1 cellular context compared by ENCODE assay signal in the genomic region with DNA sequence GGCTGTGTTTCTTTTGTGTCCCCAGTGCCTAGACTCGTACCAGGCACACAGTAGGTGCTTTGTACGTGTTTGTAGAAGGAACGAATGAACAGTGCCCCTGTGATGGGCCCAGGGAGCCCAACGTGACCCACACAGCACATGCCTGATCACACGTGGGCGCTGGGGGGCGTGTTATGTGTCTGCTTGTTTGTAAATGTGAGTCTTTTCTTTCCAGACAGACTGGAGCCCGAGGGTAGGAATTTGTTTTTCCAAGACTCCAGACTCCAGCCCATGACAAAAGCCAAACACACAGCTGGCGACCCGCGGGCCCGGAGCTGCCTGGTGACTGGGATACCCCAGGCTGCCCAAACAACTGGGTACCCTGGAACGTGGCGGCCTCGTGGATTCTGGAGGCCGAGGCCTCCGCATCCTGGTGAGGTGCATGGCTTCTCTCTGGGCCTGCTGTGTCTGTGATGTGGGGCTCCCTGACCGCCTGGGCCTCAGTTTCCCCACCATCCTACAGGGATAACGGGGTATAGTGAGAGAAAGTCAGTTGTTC.
TF ChIP-seq lines count a peak whose summit lies in the region.

No MANE protein-coding gene starts in this region.

TF ChIP-seq in K562, 482 proteins besides CTCF, POLR2A, EP300 and RAD21 (continued from another document and continues in another):
- TF ChIP-seq, protein P1, sequence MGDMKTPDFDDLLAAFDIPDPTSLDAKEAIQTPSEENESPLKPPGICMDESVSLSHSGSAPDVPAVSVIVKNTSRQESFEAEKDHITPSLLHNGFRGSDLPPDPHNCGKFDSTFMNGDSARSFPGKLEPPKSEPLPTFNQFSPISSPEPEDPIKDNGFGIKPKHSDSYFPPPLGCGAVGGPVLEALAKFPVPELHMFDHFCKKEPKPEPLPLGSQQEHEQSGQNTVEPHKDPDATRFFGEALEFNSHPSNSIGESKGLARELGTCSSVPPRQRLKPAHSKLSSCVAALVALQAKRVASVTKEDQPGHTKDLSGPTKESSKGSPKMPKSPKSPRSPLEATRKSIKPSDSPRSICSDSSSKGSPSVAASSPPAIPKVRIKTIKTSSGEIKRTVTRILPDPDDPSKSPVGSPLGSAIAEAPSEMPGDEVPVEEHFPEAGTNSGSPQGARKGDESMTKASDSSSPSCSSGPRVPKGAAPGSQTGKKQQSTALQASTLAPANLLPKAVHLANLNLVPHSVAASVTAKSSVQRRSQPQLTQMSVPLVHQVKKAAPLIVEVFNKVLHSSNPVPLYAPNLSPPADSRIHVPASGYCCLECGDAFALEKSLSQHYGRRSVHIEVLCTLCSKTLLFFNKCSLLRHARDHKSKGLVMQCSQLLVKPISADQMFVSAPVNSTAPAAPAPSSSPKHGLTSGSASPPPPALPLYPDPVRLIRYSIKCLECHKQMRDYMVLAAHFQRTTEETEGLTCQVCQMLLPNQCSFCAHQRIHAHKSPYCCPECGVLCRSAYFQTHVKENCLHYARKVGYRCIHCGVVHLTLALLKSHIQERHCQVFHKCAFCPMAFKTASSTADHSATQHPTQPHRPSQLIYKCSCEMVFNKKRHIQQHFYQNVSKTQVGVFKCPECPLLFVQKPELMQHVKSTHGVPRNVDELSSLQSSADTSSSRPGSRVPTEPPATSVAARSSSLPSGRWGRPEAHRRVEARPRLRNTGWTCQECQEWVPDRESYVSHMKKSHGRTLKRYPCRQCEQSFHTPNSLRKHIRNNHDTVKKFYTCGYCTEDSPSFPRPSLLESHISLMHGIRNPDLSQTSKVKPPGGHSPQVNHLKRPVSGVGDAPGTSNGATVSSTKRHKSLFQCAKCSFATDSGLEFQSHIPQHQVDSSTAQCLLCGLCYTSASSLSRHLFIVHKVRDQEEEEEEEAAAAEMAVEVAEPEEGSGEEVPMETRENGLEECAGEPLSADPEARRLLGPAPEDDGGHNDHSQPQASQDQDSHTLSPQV (IDR thresholded peaks at IDR 0.05): peak; percentile 98
- TF ChIP-seq SAP30 (IDR thresholded peaks at IDR 0.05; ENCODE audit: borderline replicate concordance, insufficient read depth, low read depth, low read length, poor library complexity, severe bottlenecking) (no peak), JUNB (CRISPR knock-in tag; conservative IDR thresholded peaks at IDR 0.05) (no peak), TCF7 (IDR thresholded peaks at IDR 0.05; ENCODE audit: borderline replicate concordance) (no peak), ZBTB1 (CRISPR knock-in tag; IDR thresholded peaks at IDR 0.05; ENCODE audit: borderline replicate concordance, low read depth) (no peak; the same call in 1 of the 2 replicates), MYC (IDR thresholded peaks at IDR 0.05; ENCODE audit: low read depth, low read length) (peak; percentile 73), MYC (CRISPR knock-in tag; IDR thresholded peaks at IDR 0.05; ENCODE audit: borderline replicate concordance, low read depth) (peak; percentile 63; the same call in 1 of the 2 replicates), NCOR1 (IDR thresholded peaks at IDR 0.05) (no peak), BHLHE40 (IDR thresholded peaks at IDR 0.05; ENCODE audit: low read length) (peak; percentile 77), ZNF586 (CRISPR knock-in tag; conservative IDR thresholded peaks at IDR 0.05) (0 out of 2 replicates have a peak, but pooled peaks have one; percentile 49), CBX5 (IDR thresholded peaks at IDR 0.05; ENCODE audit: borderline replicate concordance, low read depth) (0 out of 2 replicates have a peak, but pooled peaks have one; percentile 7), SMARCA5 (IDR thresholded peaks at IDR 0.05) (peak; percentile 53; the same call in 1 of the 2 replicates), DNMT1 (IDR thresholded peaks at IDR 0.05) (no peak), ZNF3 (CRISPR knock-in tag; IDR thresholded peaks at IDR 0.05) (no peak), ETV5 (CRISPR knock-in tag; IDR thresholded peaks at IDR 0.05; ENCODE audit: low read depth) (no peak), JUND (IDR thresholded peaks at IDR 0.05; ENCODE audit: borderline replicate concordance, low read depth, low read length) (no peak), JUND (tag; IDR thresholded peaks at IDR 0.05; ENCODE audit: borderline replicate concordance, low read depth, low read length) (0 out of 3 replicates have a peak, but pooled peaks have one; percentile 47), ERF (CRISPR knock-in tag; IDR thresholded peaks at IDR 0.05) (peak; percentile 73; the same call in 1 of the 2 replicates), BACH1 (tag; IDR thresholded peaks at IDR 0.05) (0 out of 2 replicates have a peak, but pooled peaks have one; percentile 51), NFRKB (IDR thresholded peaks at IDR 0.05; ENCODE audit: low read depth) (peak; percentile 76), KLF13 (tag; IDR thresholded peaks at IDR 0.05; ENCODE audit: borderline replicate concordance, low read depth) (0 out of 2 replicates have a peak, but pooled peaks have one; percentile 31), NR4A1 (CRISPR knock-in tag; IDR thresholded peaks at IDR 0.05) (no peak), NR4A1 (tag; IDR thresholded peaks at IDR 0.05) (peak; percentile 72; the same call in 1 of the 2 replicates), KLF6 (CRISPR knock-in tag; IDR thresholded peaks at IDR 0.05; ENCODE audit: borderline replicate concordance) (peak; percentile 7; the same call in 1 of the 2 replicates), ZNF311 (CRISPR knock-in tag; IDR thresholded peaks at IDR 0.05) (peak; percentile 81), POLR3G (IDR thresholded peaks at IDR 0.05; ENCODE audit: extremely low read depth, insufficient read length, insufficient replicate concordance) (no peak), IFI16 (CRISPR knock-in tag; IDR thresholded peaks at IDR 0.05) (0 out of 2 replicates have a peak, but pooled peaks have one; percentile 18), HDGF (IDR thresholded peaks at IDR 0.05) (no peak), KAT7 (CRISPR knock-in tag; IDR thresholded peaks at IDR 0.05; ENCODE audit: borderline replicate concordance) (peak; percentile 19; the same call in 1 of the 2 replicates), ELF4 (CRISPR knock-in tag; IDR thresholded peaks at IDR 0.05) (no peak), KDM5B (IDR thresholded peaks at IDR 0.05; ENCODE audit: insufficient replicate concordance, low read depth, low read length) (peak; percentile 18)
- TF ChIP-seq, protein P2, sequence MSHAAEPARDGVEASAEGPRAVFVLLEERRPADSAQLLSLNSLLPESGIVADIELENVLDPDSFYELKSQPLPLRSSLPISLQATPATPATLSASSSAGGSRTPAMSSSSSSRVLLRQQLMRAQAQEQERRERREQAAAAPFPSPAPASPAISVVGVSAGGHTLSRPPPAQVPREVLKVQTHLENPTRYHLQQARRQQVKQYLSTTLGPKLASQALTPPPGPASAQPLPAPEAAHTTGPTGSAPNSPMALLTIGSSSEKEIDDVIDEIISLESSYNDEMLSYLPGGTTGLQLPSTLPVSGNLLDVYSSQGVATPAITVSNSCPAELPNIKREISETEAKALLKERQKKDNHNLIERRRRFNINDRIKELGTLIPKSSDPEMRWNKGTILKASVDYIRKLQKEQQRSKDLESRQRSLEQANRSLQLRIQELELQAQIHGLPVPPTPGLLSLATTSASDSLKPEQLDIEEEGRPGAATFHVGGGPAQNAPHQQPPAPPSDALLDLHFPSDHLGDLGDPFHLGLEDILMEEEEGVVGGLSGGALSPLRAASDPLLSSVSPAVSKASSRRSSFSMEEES (CRISPR knock-in tag; IDR thresholded peaks at IDR 0.05): peak; percentile 3; the same call in 1 of the 2 replicates
- TF ChIP-seq, protein P3, sequence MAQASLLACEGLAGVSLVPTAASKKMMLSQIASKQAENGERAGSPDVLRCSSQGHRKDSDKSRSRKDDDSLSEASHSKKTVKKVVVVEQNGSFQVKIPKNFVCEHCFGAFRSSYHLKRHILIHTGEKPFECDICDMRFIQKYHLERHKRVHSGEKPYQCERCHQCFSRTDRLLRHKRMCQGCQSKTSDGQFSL (CRISPR knock-in tag; IDR thresholded peaks at IDR 0.05): no peak
- TF ChIP-seq, protein P3 (tag; IDR thresholded peaks at IDR 0.05): 0 out of 4 replicates have a peak, but pooled peaks of 1 of the 2 experiments have one; percentile 30
- TF ChIP-seq, protein P4, sequence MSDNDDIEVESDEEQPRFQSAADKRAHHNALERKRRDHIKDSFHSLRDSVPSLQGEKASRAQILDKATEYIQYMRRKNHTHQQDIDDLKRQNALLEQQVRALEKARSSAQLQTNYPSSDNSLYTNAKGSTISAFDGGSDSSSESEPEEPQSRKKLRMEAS (CRISPR knock-in tag; IDR thresholded peaks at IDR 0.05): peak; percentile 85
- TF ChIP-seq, protein P5, sequence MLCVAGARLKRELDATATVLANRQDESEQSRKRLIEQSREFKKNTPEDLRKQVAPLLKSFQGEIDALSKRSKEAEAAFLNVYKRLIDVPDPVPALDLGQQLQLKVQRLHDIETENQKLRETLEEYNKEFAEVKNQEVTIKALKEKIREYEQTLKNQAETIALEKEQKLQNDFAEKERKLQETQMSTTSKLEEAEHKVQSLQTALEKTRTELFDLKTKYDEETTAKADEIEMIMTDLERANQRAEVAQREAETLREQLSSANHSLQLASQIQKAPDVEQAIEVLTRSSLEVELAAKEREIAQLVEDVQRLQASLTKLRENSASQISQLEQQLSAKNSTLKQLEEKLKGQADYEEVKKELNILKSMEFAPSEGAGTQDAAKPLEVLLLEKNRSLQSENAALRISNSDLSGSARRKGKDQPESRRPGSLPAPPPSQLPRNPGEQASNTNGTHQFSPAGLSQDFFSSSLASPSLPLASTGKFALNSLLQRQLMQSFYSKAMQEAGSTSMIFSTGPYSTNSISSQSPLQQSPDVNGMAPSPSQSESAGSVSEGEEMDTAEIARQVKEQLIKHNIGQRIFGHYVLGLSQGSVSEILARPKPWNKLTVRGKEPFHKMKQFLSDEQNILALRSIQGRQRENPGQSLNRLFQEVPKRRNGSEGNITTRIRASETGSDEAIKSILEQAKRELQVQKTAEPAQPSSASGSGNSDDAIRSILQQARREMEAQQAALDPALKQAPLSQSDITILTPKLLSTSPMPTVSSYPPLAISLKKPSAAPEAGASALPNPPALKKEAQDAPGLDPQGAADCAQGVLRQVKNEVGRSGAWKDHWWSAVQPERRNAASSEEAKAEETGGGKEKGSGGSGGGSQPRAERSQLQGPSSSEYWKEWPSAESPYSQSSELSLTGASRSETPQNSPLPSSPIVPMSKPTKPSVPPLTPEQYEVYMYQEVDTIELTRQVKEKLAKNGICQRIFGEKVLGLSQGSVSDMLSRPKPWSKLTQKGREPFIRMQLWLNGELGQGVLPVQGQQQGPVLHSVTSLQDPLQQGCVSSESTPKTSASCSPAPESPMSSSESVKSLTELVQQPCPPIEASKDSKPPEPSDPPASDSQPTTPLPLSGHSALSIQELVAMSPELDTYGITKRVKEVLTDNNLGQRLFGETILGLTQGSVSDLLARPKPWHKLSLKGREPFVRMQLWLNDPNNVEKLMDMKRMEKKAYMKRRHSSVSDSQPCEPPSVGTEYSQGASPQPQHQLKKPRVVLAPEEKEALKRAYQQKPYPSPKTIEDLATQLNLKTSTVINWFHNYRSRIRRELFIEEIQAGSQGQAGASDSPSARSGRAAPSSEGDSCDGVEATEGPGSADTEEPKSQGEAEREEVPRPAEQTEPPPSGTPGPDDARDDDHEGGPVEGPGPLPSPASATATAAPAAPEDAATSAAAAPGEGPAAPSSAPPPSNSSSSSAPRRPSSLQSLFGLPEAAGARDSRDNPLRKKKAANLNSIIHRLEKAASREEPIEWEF (CRISPR knock-in tag; IDR thresholded peaks at IDR 0.05): peak; percentile 58; the same call in 1 of the 2 replicates
- TF ChIP-seq, protein P6, sequence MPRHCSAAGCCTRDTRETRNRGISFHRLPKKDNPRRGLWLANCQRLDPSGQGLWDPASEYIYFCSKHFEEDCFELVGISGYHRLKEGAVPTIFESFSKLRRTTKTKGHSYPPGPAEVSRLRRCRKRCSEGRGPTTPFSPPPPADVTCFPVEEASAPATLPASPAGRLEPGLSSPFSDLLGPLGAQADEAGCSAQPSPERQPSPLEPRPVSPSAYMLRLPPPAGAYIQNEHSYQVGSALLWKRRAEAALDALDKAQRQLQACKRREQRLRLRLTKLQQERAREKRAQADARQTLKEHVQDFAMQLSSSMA (CRISPR knock-in tag; IDR thresholded peaks at IDR 0.05): no peak
- TF ChIP-seq, protein P7, sequence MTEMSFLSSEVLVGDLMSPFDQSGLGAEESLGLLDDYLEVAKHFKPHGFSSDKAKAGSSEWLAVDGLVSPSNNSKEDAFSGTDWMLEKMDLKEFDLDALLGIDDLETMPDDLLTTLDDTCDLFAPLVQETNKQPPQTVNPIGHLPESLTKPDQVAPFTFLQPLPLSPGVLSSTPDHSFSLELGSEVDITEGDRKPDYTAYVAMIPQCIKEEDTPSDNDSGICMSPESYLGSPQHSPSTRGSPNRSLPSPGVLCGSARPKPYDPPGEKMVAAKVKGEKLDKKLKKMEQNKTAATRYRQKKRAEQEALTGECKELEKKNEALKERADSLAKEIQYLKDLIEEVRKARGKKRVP (CRISPR knock-in tag; IDR thresholded peaks at IDR 0.05): peak; percentile 43; the same call in 1 of the 2 replicates
- TF ChIP-seq, protein P8, sequence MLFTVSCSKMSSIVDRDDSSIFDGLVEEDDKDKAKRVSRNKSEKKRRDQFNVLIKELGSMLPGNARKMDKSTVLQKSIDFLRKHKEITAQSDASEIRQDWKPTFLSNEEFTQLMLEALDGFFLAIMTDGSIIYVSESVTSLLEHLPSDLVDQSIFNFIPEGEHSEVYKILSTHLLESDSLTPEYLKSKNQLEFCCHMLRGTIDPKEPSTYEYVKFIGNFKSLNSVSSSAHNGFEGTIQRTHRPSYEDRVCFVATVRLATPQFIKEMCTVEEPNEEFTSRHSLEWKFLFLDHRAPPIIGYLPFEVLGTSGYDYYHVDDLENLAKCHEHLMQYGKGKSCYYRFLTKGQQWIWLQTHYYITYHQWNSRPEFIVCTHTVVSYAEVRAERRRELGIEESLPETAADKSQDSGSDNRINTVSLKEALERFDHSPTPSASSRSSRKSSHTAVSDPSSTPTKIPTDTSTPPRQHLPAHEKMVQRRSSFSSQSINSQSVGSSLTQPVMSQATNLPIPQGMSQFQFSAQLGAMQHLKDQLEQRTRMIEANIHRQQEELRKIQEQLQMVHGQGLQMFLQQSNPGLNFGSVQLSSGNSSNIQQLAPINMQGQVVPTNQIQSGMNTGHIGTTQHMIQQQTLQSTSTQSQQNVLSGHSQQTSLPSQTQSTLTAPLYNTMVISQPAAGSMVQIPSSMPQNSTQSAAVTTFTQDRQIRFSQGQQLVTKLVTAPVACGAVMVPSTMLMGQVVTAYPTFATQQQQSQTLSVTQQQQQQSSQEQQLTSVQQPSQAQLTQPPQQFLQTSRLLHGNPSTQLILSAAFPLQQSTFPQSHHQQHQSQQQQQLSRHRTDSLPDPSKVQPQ (CRISPR knock-in tag; IDR thresholded peaks at IDR 0.05; ENCODE audit: borderline replicate concordance): 0 out of 2 replicates have a peak, but pooled peaks have one; percentile 51
- TF ChIP-seq, protein P9, sequence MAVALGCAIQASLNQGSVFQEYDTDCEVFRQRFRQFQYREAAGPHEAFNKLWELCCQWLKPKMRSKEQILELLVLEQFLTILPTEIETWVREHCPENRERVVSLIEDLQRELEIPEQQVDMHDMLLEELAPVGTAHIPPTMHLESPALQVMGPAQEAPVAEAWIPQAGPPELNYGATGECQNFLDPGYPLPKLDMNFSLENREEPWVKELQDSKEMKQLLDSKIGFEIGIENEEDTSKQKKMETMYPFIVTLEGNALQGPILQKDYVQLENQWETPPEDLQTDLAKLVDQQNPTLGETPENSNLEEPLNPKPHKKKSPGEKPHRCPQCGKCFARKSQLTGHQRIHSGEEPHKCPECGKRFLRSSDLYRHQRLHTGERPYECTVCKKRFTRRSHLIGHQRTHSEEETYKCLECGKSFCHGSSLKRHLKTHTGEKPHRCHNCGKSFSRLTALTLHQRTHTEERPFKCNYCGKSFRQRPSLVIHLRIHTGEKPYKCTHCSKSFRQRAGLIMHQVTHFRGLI (CRISPR knock-in tag; IDR thresholded peaks at IDR 0.05): peak; percentile 34; the same call in 1 of the 2 replicates
